Comparison of ENCODE assay signal across 1 cellular context in genomic region chr1:16677552-16678423, GRCh38.
TF ChIP-seq lines count a peak whose summit lies in the region.

No MANE protein-coding gene starts in this region.

TF ChIP-seq in K562, 482 proteins besides CTCF, POLR2A, EP300 and RAD21 (continued from another document and continues in another):
- 0 out of 2 replicates have a peak, but pooled peaks have one; percentile 39 for TF ChIP-seq MGA (IDR thresholded peaks at IDR 0.05)
- no peak for TF ChIP-seq ELF1 (tag; IDR thresholded peaks at IDR 0.05)
- TF ChIP-seq ZBTB43 (CRISPR knock-in tag; IDR thresholded peaks at IDR 0.05), result no peak
- no peak for TF ChIP-seq NFRKB (IDR thresholded peaks at IDR 0.05; ENCODE audit: low read depth)
- peak; percentile 27; the same call in 1 of the 2 replicates for TF ChIP-seq SMC3 (conservative IDR thresholded peaks at IDR 0.05; ENCODE audit: insufficient read depth, low read depth, low read length)
- TF ChIP-seq BRF1 (IDR thresholded peaks at IDR 0.05; ENCODE audit: borderline replicate concordance, extremely low read depth, insufficient read length), result peak; percentile 39
- no peak for TF ChIP-seq ZNF740 (CRISPR knock-in tag; IDR thresholded peaks at IDR 0.05)
- TF ChIP-seq ZNF740 (tag; IDR thresholded peaks at IDR 0.05), result no peak
- no peak for TF ChIP-seq ZFP30 (CRISPR knock-in tag; IDR thresholded peaks at IDR 0.05; ENCODE audit: borderline replicate concordance)
- TF ChIP-seq IRF2 (CRISPR knock-in tag; IDR thresholded peaks at IDR 0.05), result no peak
- TF ChIP-seq TRIM25 (IDR thresholded peaks at IDR 0.05; ENCODE audit: borderline replicate concordance), result no peak
- TF ChIP-seq ZNF431 (CRISPR knock-in tag; IDR thresholded peaks at IDR 0.05), result no peak
- no peak for TF ChIP-seq ZBTB12 (CRISPR knock-in tag; IDR thresholded peaks at IDR 0.05)
- no peak for TF ChIP-seq SNAPC5 (CRISPR knock-in tag; IDR thresholded peaks at IDR 0.05)
- TF ChIP-seq NR2F6 (CRISPR knock-in tag; IDR thresholded peaks at IDR 0.05), result peak; percentile 86; the same call in 1 of the 2 replicates
- peak; percentile 92 for TF ChIP-seq OTX1 (CRISPR knock-in tag; IDR thresholded peaks at IDR 0.05)
- no peak for TF ChIP-seq ZNF318 (IDR thresholded peaks at IDR 0.05; ENCODE audit: borderline replicate concordance in 1 of 2, low read depth in 1 of 2)
- TF ChIP-seq FOSL1 (tag; conservative IDR thresholded peaks at IDR 0.05), result peak; percentile 77
- no peak for TF ChIP-seq ZNF133 (CRISPR knock-in tag; IDR thresholded peaks at IDR 0.05)
- TF ChIP-seq ZNF655 (CRISPR knock-in tag; IDR thresholded peaks at IDR 0.05), result no peak
- TF ChIP-seq ZNF134 (CRISPR knock-in tag; conservative IDR thresholded peaks at IDR 0.05), result peak; percentile 38; the same call in 1 of the 2 replicates
- no peak for TF ChIP-seq ZEB2 (IDR thresholded peaks at IDR 0.05)
- 0 out of 2 replicates have a peak, but pooled peaks have one; percentile 28 for TF ChIP-seq ATF4 (CRISPR knock-in tag; IDR thresholded peaks at IDR 0.05)
